21 cellular contexts compared by ENCODE assay signal in the genomic region with DNA sequence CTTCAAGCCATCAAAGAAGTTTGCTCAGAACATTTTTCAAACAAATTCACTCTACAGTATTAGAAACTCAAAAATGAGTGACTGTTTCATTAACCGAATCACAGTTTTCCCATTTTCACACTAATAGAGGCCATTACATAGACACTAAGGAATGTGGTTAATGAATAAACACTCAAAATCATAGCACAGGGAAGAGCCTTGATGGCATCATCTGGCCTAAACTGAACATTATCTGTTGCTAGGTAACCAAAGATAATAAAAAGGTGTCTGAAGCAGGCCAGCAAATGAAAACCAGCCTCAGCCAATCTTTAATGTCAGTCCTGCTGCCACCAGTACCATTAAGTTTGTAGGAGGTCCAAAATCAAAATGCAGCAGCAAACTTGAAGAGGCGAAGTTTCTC.
"Had no signal": no experiment of that assay in that cellular context is flagged by ENCODE, and none has a peak within 500 bp of the region (broad histone marks: within the 10 kb centered on the region; RNA-seq: fewer than 3 reads in every experiment).

No MANE protein-coding gene starts in this region.

- H3K36me3 Mint-ChIP-seq: naive thymus-derived CD8-positive, alpha-beta T cell; stimulated activated effector memory CD8-positive, alpha-beta T cell treated with anti-CD3 and anti-CD28 coated beads, Interleukin-12 subunit alpha, Interleukin-12 subunit beta, amount 100 ng/mL, for 72 hours had no signal

- H3K4me1 ChIP-seq: foreskin keratinocyte, suprapubic skin, thyroid gland, upper lobe of left lung, vagina had no signal

- H3K4me2 ChIP-seq: smooth muscle cell had no signal

- H3K27ac ChIP-seq: epithelial cell of prostate, foreskin keratinocyte, ovary, suprapubic skin, thyroid gland, upper lobe of left lung, vagina had no signal

- H3K27ac Mint-ChIP-seq: naive thymus-derived CD8-positive, alpha-beta T cell; stimulated activated effector memory CD8-positive, alpha-beta T cell treated with anti-CD3 and anti-CD28 coated beads, Interleukin-12 subunit alpha, Interleukin-12 subunit beta, amount 100 ng/mL, for 72 hours had no signal

- H3K27me3 ChIP-seq: foreskin keratinocyte, ovary, suprapubic skin, thyroid gland, upper lobe of left lung, vagina had no signal

- DNase-seq: effector memory CD4-positive, alpha-beta T cell; foreskin keratinocyte; kidney; left colon; left ventricle myocardium superior; mucosa of descending colon; naive thymus-derived CD8-positive, alpha-beta T cell; ovary; right cardiac atrium; stimulated activated CD4-positive, alpha-beta T cell treated with anti-CD3 and anti-CD28 coated beads, Interleukin-4, amount 100 ng/mL, for 1 hour; stimulated activated CD8-positive, alpha-beta memory T cell treated with anti-CD3 and anti-CD28 coated beads, Interleukin-4, amount 100 ng/mL, for 48 hours; stimulated activated naive CD8-positive, alpha-beta T cell treated with anti-CD3 and anti-CD28 coated beads, Interleukin-15, Interleukin-2, amounts not matched to agents 100 U/mL and 50 U/mL, for 24 hours; thyroid gland; upper lobe of left lung had no signal

- H3K4me1 Mint-ChIP-seq: naive thymus-derived CD8-positive, alpha-beta T cell; neural crest cell; stimulated activated effector memory CD8-positive, alpha-beta T cell treated with anti-CD3 and anti-CD28 coated beads, Interleukin-12 subunit alpha, Interleukin-12 subunit beta, amount 100 ng/mL, for 72 hours had no signal

- H3K9me3 ChIP-seq: mucosa of descending colon, ovary, suprapubic skin, thyroid gland, upper lobe of left lung, vagina had no signal

- H3K9me3 Mint-ChIP-seq: neural crest cell had no signal

- FAIRE-seq: endometrium had no signal

- H3K4me3 Mint-ChIP-seq: naive thymus-derived CD8-positive, alpha-beta T cell; neural crest cell; stimulated activated effector memory CD8-positive, alpha-beta T cell treated with anti-CD3 and anti-CD28 coated beads, Interleukin-12 subunit alpha, Interleukin-12 subunit beta, amount 100 ng/mL, for 72 hours had no signal

- H3K36me3 ChIP-seq: ovary, suprapubic skin, thyroid gland, upper lobe of left lung, vagina had no signal

- H3K4me3 ChIP-seq: mucosa of descending colon, ovary, smooth muscle cell, suprapubic skin, thyroid gland, upper lobe of left lung, vagina had no signal
